In genomic region chrX:57368158-57368557, GRCh38 we compare ENCODE assay signal across 23 cellular contexts.
DNase-seq lines count a peak whose midpoint lies in the region; ATAC-seq, FAIRE-seq and TF ChIP-seq lines count a peak whose summit lies in the region.
"Had no signal": no experiment of that assay in that cellular context is flagged by ENCODE, and none has a peak within 500 bp of the region (broad histone marks: within the 10 kb centered on the region; RNA-seq: fewer than 3 reads in every experiment).

No MANE protein-coding gene starts in this region.

- no peak overlapping the region for H2AK5ac ChIP-seq in IMR-90 (ENCODE audit: low read depth, low read length)

- no peaks in the 10 kb centered on the region for H3K9me3 ChIP-seq in IMR-90 (ENCODE audit: control insufficient read depth, insufficient read depth, low read length)
- peaks cover 0 to 6% (median 0%) of the 10 kb centered on the region in 8 donors for H3K9me3 ChIP-seq in spleen
- H3K9me3 ChIP-seq: BE2C, BLaER1 had no signal

- TF ChIP-seq RAD21 in IMR-90 (IDR thresholded peaks at IDR 0.05; ENCODE audit: low read length) = no peak

- H3K27me3 Mint-ChIP-seq in type B pancreatic cell = no peaks in the 10 kb centered on the region
- H3K27me3 Mint-ChIP-seq in immature natural killer cell (ENCODE audit: low read depth in 3 of 3) = peaks cover 0 to 11% (median 2%) of the 10 kb centered on the region in 3 donors
- H3K27me3 Mint-ChIP-seq: CD4-positive, alpha-beta memory T cell; CD4-positive, CD25-positive, alpha-beta regulatory T cell had no signal

- H3K9me1 ChIP-seq in IMR-90 (ENCODE audit: insufficient read depth, low read length) = no peaks in the 10 kb centered on the region

- no peak overlapping the region for H4K91ac ChIP-seq in IMR-90 (ENCODE audit: insufficient read depth, low read depth, low read length)

- H4K5ac ChIP-seq in IMR-90 (ENCODE audit: low read depth, low read length) = no peak overlapping the region

- no peak overlapping the region for H3K56ac ChIP-seq in IMR-90 (ENCODE audit: extremely low read depth, insufficient read depth, low read length)

- H3K18ac ChIP-seq in IMR-90 (ENCODE audit: low read depth, low read length) = no peak overlapping the region

- H3K27ac ChIP-seq in IMR-90 (ENCODE audit: insufficient read depth, low read length) = no peak overlapping the region
- H3K27ac ChIP-seq in spleen = no peak overlapping the region
- H3K27ac ChIP-seq: BLaER1 had no signal

- POLR2A ChIA-PET in IMR-90 (lab: Charles Lee; ENCODE audit: unreplicated experiment) = no interaction called here

- no peak for TF ChIP-seq POLR2A in IMR-90 (IDR thresholded peaks at IDR 0.05; ENCODE audit: low read depth, low read length)
- TF ChIP-seq POLR2A in spleen (IDR thresholded peaks at IDR 0.05) = no peak

- intact Hi-C loops in IMR-90 (cut with micrococcal nuclease) = no loop called here
- intact Hi-C loops in spleen (cut with DNase I; ENCODE audit: low total_unique reads) = no loop called here

- H3K4me3 ChIP-seq in IMR-90 (ENCODE audit: insufficient read depth, low read depth, low read length) = no peak overlapping the region
- no peak overlapping the region for H3K4me3 ChIP-seq in bronchial epithelial cell (ENCODE audit: low read depth, low read length)
- no peak overlapping the region for H3K4me3 ChIP-seq in spleen
- H3K4me3 ChIP-seq: BLaER1 had no signal

- H3K23ac ChIP-seq in IMR-90 (ENCODE audit: low read depth, low read length) = no peak overlapping the region

- no peaks in the 10 kb centered on the region for H4K20me1 ChIP-seq in IMR-90 (ENCODE audit: insufficient read depth, low read length)
- H4K20me1 ChIP-seq: BLaER1 had no signal

- BruUV-seq in IMR-90 (replicated peaks; lab: Mats Ljungman, UMichigan) = no TSS peak

- no peak overlapping the region for H2BK120ac ChIP-seq in IMR-90 (ENCODE audit: low read depth, low read length)

- H3K4me1 Mint-ChIP-seq in type B pancreatic cell (ENCODE audit: unreplicated experiment) (no peaks in the 10 kb centered on the region), immature natural killer cell (no peaks in the 10 kb centered on the region)
- H3K4me1 Mint-ChIP-seq: CD14-positive monocyte had no signal

- no peak overlapping the region for H2BK15ac ChIP-seq in IMR-90 (ENCODE audit: low read depth, low read length)

- no peaks in the 10 kb centered on the region for H3K27me3 ChIP-seq in IMR-90 (ENCODE audit: control insufficient read depth, insufficient read depth, low read length)
- no peaks in the 10 kb centered on the region for H3K27me3 ChIP-seq in bronchial epithelial cell (ENCODE audit: control insufficient read depth, insufficient read depth, low read length)
- peaks cover 0 to 6% (median 0%) of the 10 kb centered on the region in 7 donors for H3K27me3 ChIP-seq in spleen (replicated peaks in 1 of 7)
- H3K27me3 ChIP-seq: BE2C had no signal

- no peak overlapping the region for H3K4ac ChIP-seq in IMR-90 (ENCODE audit: low read depth, low read length)

- no peak for TF ChIP-seq CTCF in IMR-90 (conservative IDR thresholded peaks at IDR 0.05; ENCODE audit: low read depth, low read length)
- no peak for TF ChIP-seq CTCF in bronchial epithelial cell (IDR thresholded peaks at IDR 0.05; ENCODE audit: insufficient read depth, low read length, severe bottlenecking)
- no peak for TF ChIP-seq CTCF in spleen (IDR thresholded peaks at IDR 0.05 in 8 of 11, conservative IDR thresholded peaks at IDR 0.05 in 3 of 11)
- TF ChIP-seq CTCF in type B pancreatic cell (conservative IDR thresholded peaks at IDR 0.05) = no peak

- H2AK9ac ChIP-seq in IMR-90 (replicated peaks; ENCODE audit: low read depth, low read length, poor library complexity) = peak overlapping the region; percentile 28

- H2BK20ac ChIP-seq in IMR-90 (ENCODE audit: low read depth, low read length) = no peak overlapping the region

- H3K79me1 ChIP-seq in IMR-90 (ENCODE audit: low read depth in 1 of 2, low read length in 2 of 2) = no peaks in the 10 kb centered on the region

- CTCF ChIA-PET in IMR-90 (lab: Yijun Ruan, JAX) = no interaction called here

- H3K9me3 Mint-ChIP-seq in type B pancreatic cell (no peaks in the 10 kb centered on the region), immature natural killer cell (peaks cover 0 to 2% (median 0%) of the 10 kb centered on the region in 6 donors)

- no peak for ATAC-seq in IMR-90 (ENCODE audit: low read depth)
- ATAC-seq in GM18519 (IDR thresholded peaks at IDR 0.05; ENCODE audit: low FRiP score, unreplicated experiment) = no peak

- H3K27ac Mint-ChIP-seq in type B pancreatic cell = no peak overlapping the region
- no peak overlapping the region for H3K27ac Mint-ChIP-seq in immature natural killer cell
- H3K27ac Mint-ChIP-seq: CD14-positive monocyte; CD4-positive, alpha-beta memory T cell; CD4-positive, CD25-positive, alpha-beta regulatory T cell; CD8-positive, alpha-beta memory T cell had no signal

- H2BK5ac ChIP-seq in IMR-90 (ENCODE audit: low read depth, low read length, poor library complexity, severe bottlenecking) = no peak overlapping the region

- H3K4me2 ChIP-seq in IMR-90 (ENCODE audit: low read depth, low read length) = no peak overlapping the region
- H3K4me2 ChIP-seq: BLaER1 had no signal

- H3K36me3 ChIP-seq in IMR-90 (ENCODE audit: control insufficient read depth, insufficient read depth, low read length) = no peaks in the 10 kb centered on the region
- no peaks in the 10 kb centered on the region for H3K36me3 ChIP-seq in bronchial epithelial cell (ENCODE audit: control insufficient read depth, insufficient read depth, low read length)
- no peaks in the 10 kb centered on the region for H3K36me3 ChIP-seq in spleen
- H3K36me3 ChIP-seq: BE2C, BLaER1 had no signal

- H4K8ac ChIP-seq in IMR-90 (ENCODE audit: low read depth in 2 of 2, low read length in 2 of 2) = no peak overlapping the region

- no peaks in the 10 kb centered on the region for H3K36me3 Mint-ChIP-seq in type B pancreatic cell
- no peaks in the 10 kb centered on the region for H3K36me3 Mint-ChIP-seq in immature natural killer cell
- H3K36me3 Mint-ChIP-seq: CD14-positive monocyte had no signal

- H2AFZ ChIP-seq in IMR-90 (replicated peaks; ENCODE audit: low read length, poor library complexity) = no peak overlapping the region

- no peak overlapping the region for H3K4me3 Mint-ChIP-seq in type B pancreatic cell
- H3K4me3 Mint-ChIP-seq in immature natural killer cell = no peak overlapping the region
- H3K4me3 Mint-ChIP-seq: CD14-positive monocyte; CD4-positive, alpha-beta memory T cell; CD4-positive, CD25-positive, alpha-beta regulatory T cell; CD8-positive, alpha-beta memory T cell had no signal

- FAIRE-seq in bronchial epithelial cell (lab: Jason Lieb, UNC) = peak; percentile 85
- FAIRE-seq: A204.1, G401.6, GM12891 had no signal

- in situ Hi-C loops in IMR-90 (cut with MboI; ENCODE audit: low sequenced_read_pairs) = no loop called here

- H3K14ac ChIP-seq in IMR-90 (replicated peaks; ENCODE audit: low read depth, low read length) = no peak overlapping the region

- no peaks in the 10 kb centered on the region for H3K4me1 ChIP-seq in IMR-90 (ENCODE audit: control insufficient read depth, insufficient read depth, low read length)
- no peaks in the 10 kb centered on the region for H3K4me1 ChIP-seq in spleen
- H3K4me1 ChIP-seq: BE2C, BLaER1 had no signal

- no peak overlapping the region for H3K9ac ChIP-seq in IMR-90 (ENCODE audit: low read depth, low read length)
- H3K9ac ChIP-seq: BLaER1 had no signal

- no peak for DNase-seq in IMR-90
- no peak for DNase-seq in bronchial epithelial cell (ENCODE audit: low read depth)
- peak; percentile 25 for DNase-seq in spleen
- DNase-seq in type B pancreatic cell (ENCODE audit: extremely low spot score, unreplicated experiment) = peak; percentile 34
- no peak for DNase-seq in NCI-H2196 treated with DMSO at 0.1 percent for 48 hours (lab: John Stamatoyannopoulos, UW; ENCODE audit: unreplicated experiment)
- DNase-seq in cerebellar cortex (ENCODE audit: low spot score) = no peak
- no peak for DNase-seq in immature natural killer cell
- DNase-seq: 8988T; ACHN; BE2C; CD4-positive, alpha-beta memory T cell; CD4-positive, CD25-positive, alpha-beta regulatory T cell; CD8-positive, alpha-beta memory T cell; DMS 273 treated with DMSO at 0.1 percent for 48 hours; DMS153; DMS79; GF-D8 had no signal

- dilution Hi-C loops in IMR-90 (cut with HindIII; ENCODE audit: low sequenced_read_pairs, unreplicated experiment) = no loop called here

- WGBS in IMR-90 (ENCODE audit: extremely low coverage in 2 of 2, insufficient read length in 1 of 2), 2 experiments = no CpG with 5 or more reads among the region's 1 CpG
- WGBS in spleen, 5 donors = 50 to 100% (median 70%) methylated on average over 1 of the region's 1 CpG; no CpG with 5 or more reads in 1 of the 5 donors

TF ChIP-seq in IMR-90, 13 proteins besides CTCF, POLR2A, EP300 and RAD21 (continues in another document):
- no peak for TF ChIP-seq RCOR1 (IDR thresholded peaks at IDR 0.05; ENCODE audit: insufficient replicate concordance, low read length)
- TF ChIP-seq MAFK (IDR thresholded peaks at IDR 0.05; ENCODE audit: low read depth, low read length) = no peak
- TF ChIP-seq USF2 (IDR thresholded peaks at IDR 0.05; ENCODE audit: low read depth, low read length) = no peak
- TF ChIP-seq MAZ (IDR thresholded peaks at IDR 0.05; ENCODE audit: borderline replicate concordance, low read depth, low read length) = no peak
- no peak for TF ChIP-seq NFE2L2 (IDR thresholded peaks at IDR 0.05; ENCODE audit: low read depth, low read length)
- no peak for TF ChIP-seq ELK1 (IDR thresholded peaks at IDR 0.05; ENCODE audit: borderline replicate concordance, low read depth, low read length)
- TF ChIP-seq BHLHE40 (IDR thresholded peaks at IDR 0.05; ENCODE audit: low read depth, low read length) = no peak
- no peak for TF ChIP-seq CEBPB (IDR thresholded peaks at IDR 0.05; ENCODE audit: low read depth, low read length)
- no peak for TF ChIP-seq MXI1 (IDR thresholded peaks at IDR 0.05; ENCODE audit: borderline replicate concordance, low read depth, low read length)
- TF ChIP-seq RFX5 (IDR thresholded peaks at IDR 0.05; ENCODE audit: low read depth, low read length) = no peak

Comparison
In these comparisons a context has a peak if more than half of its experiments do, and no peak if none do; other contexts are left out.
1. DNase-seq: peak in spleen (single experiment) and type B pancreatic cell (single experiment); none in IMR-90 (single experiment), bronchial epithelial cell (single experiment), NCI-H2196 treated with DMSO at 0.1 percent for 48 hours (single experiment), cerebellar cortex (single experiment) and immature natural killer cell (0 of 3).